In genomic region chr2:62197609-62198236, GRCh38 we compare ENCODE assay signal across 8 cellular contexts. TPM values are rescaled to one million over a fixed set of nuclear protein-coding genes. Genes with fewer than 3 reads are reported as not detected.
DNase-seq lines count a peak whose midpoint lies in the region; ATAC-seq and TF ChIP-seq lines count a peak whose summit lies in the region.

No MANE protein-coding gene starts in this region.

- H3K9me3 ChIP-seq in MG63 (no peaks in the 10 kb centered on the region), left ventricle myocardium inferior (replicated peaks) (no peaks in the 10 kb centered on the region), prostate gland (no peaks in the 10 kb centered on the region)

- H3K4me1 ChIP-seq in left ventricle myocardium inferior (peaks cover 76% of the 10 kb centered on the region), prostate gland (replicated peaks) (no peaks in the 10 kb centered on the region)

- H3K36me3 ChIP-seq in MG63 = no peaks in the 10 kb centered on the region
- H3K36me3 ChIP-seq in left ventricle myocardium inferior = no peaks in the 10 kb centered on the region
- no peaks in the 10 kb centered on the region for H3K36me3 ChIP-seq in prostate gland

- H3K27ac Mint-ChIP-seq in activated naive CD8-positive, alpha-beta T cell treated with anti-CD3 and anti-CD28 coated beads for 36 hours = peak overlapping the region; percentile 97

- TF ChIP-seq POLR2A in prostate gland (IDR thresholded peaks at IDR 0.05) = no peak

- peaks cover 41% of the 10 kb centered on the region for H3K4me1 Mint-ChIP-seq in activated naive CD8-positive, alpha-beta T cell treated with anti-CD3 and anti-CD28 coated beads for 36 hours

- WGBS in prostate gland = 6% methylated on average over 20 of the region's 20 CpGs

- peak overlapping the region; percentile 96 for H3K27ac ChIP-seq in left ventricle myocardium inferior (replicated peaks)
- H3K27ac ChIP-seq in prostate gland = peak overlapping the region; percentile 92 to 95

- TF ChIP-seq CTCF in left ventricle myocardium inferior (IDR thresholded peaks at IDR 0.05; ENCODE audit: borderline replicate concordance) (no peak), prostate gland (IDR thresholded peaks at IDR 0.05) (no peak)

- intact Hi-C loops in left ventricle myocardium inferior (cut with micrococcal nuclease) (loop anchor here (10.0 kb wide), 1 partner anchor 207 kb away; no protein-coding TSS in a partner anchor), prostate gland (cut with DNase I) (loop anchor here (5.0 kb wide), 3 partner anchors 95 to 510 kb away; partner anchors contain the start of gene EHBP1)

- DNase-seq in DMS53 (lab: John Stamatoyannopoulos, UW) (peak; percentile 47), MG63 (peak; percentile 27), left ventricle myocardium inferior (peak; percentile 61), prostate gland (ENCODE audit: low spot score) (peak; percentile 33), NCI-H345 treated with DMSO at 0.1 percent for 48 hours (lab: John Stamatoyannopoulos, UW; ENCODE audit: unreplicated experiment) (no peak)
- peak; percentile 30 for DNase-seq in activated naive CD8-positive, alpha-beta T cell treated with anti-CD3 and anti-CD28 coated beads for 36 hours

- no peaks in the 10 kb centered on the region for H3K9me3 Mint-ChIP-seq in activated naive CD8-positive, alpha-beta T cell treated with anti-CD3 and anti-CD28 coated beads for 36 hours

- peak overlapping the region; percentile 89 for H3K4me3 Mint-ChIP-seq in activated naive CD8-positive, alpha-beta T cell treated with anti-CD3 and anti-CD28 coated beads for 36 hours

- H3K27me3 Mint-ChIP-seq in activated naive CD8-positive, alpha-beta T cell treated with anti-CD3 and anti-CD28 coated beads for 36 hours = no peaks in the 10 kb centered on the region

- H3K27me3 ChIP-seq in MG63 (no peaks in the 10 kb centered on the region), left ventricle myocardium inferior (ENCODE audit: low read depth) (no peaks in the 10 kb centered on the region), prostate gland (replicated peaks; ENCODE audit: insufficient read depth) (no peaks in the 10 kb centered on the region)

- H3K36me3 Mint-ChIP-seq in activated naive CD8-positive, alpha-beta T cell treated with anti-CD3 and anti-CD28 coated beads for 36 hours = peaks cover 38% of the 10 kb centered on the region

- peak overlapping the region; percentile 94 for H3K4me3 ChIP-seq in MG63
- H3K4me3 ChIP-seq in left ventricle myocardium inferior = peak overlapping the region; percentile 97
- H3K4me3 ChIP-seq in prostate gland = peak overlapping the region; percentile 95 to 98

- no peak for ATAC-seq in HG02763 (IDR thresholded peaks at IDR 0.05; ENCODE audit: unreplicated experiment)
- ATAC-seq in HG03159 (IDR thresholded peaks at IDR 0.05; ENCODE audit: unreplicated experiment) = no peak

RNA-seq across cellular contexts. Expression of gene B3GNT2, which starts 1.8 kb away (rescaled TPM):
- total RNA-seq in MG63 (2014; rRNA removed; shearing (Covaris generic); ENCODE audit: low replicate concordance) = 8.8 and 13.2 TPM in 2 replicates
- 10 to 100 TPM; 67.3 to 68.7 TPM for total RNA-seq in activated naive CD8-positive, alpha-beta T cell treated with anti-CD3 and anti-CD28 coated beads for 36 hours
- 16.8 TPM for total RNA-seq in left ventricle myocardium inferior
- 10 to 100 TPM in 1 of 2 donors, 1 to 10 TPM in 1; 8.5 to 18.7 TPM for total RNA-seq in prostate gland
